1 cellular context compared by ENCODE assay signal in the genomic region with DNA sequence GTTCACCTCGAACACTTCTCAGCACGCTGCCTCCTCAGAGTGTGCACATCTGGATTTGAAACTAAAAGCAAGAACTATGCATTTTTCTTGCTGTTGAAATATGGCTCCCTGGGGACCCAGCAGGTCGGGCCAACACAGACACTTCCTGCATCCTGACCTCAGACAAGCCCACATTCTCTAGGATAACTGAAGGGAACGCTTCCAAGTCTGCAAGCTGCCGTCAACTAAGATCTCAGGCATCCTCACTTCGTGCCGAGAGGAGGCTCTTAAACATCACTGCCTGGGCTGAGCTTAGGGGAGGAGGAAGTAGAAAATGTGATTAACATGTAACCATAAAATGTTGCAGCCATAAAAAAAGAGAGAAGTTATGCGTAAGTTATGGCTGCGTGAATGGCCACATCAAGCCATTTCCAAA.
TF ChIP-seq lines count a peak whose summit lies in the region.

No MANE protein-coding gene starts in this region.

TF ChIP-seq in HepG2, 621 proteins besides CTCF, POLR2A, EP300 and RAD21 (continued from another document):
- TF ChIP-seq, protein P1, sequence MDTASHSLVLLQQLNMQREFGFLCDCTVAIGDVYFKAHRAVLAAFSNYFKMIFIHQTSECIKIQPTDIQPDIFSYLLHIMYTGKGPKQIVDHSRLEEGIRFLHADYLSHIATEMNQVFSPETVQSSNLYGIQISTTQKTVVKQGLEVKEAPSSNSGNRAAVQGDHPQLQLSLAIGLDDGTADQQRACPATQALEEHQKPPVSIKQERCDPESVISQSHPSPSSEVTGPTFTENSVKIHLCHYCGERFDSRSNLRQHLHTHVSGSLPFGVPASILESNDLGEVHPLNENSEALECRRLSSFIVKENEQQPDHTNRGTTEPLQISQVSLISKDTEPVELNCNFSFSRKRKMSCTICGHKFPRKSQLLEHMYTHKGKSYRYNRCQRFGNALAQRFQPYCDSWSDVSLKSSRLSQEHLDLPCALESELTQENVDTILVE (CRISPR knock-in tag; IDR thresholded peaks at IDR 0.05): no peak
- no peak for TF ChIP-seq GATA4 (IDR thresholded peaks at IDR 0.05; ENCODE audit: borderline replicate concordance, low read depth)
- no peak for TF ChIP-seq KAT2B (IDR thresholded peaks at IDR 0.05; ENCODE audit: borderline replicate concordance, low read depth, low read length)
- no peak for TF ChIP-seq ZNF652 (CRISPR knock-in tag; IDR thresholded peaks at IDR 0.05; ENCODE audit: borderline replicate concordance, low read depth)
- TF ChIP-seq, protein P2, sequence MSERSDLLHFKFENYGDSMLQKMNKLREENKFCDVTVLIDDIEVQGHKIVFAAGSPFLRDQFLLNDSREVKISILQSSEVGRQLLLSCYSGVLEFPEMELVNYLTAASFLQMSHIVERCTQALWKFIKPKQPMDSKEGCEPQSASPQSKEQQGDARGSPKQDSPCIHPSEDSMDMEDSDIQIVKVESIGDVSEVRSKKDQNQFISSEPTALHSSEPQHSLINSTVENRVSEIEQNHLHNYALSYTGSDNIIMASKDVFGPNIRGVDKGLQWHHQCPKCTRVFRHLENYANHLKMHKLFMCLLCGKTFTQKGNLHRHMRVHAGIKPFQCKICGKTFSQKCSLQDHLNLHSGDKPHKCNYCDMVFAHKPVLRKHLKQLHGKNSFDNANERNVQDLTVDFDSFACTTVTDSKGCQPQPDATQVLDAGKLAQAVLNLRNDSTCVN (CRISPR knock-in tag; IDR thresholded peaks at IDR 0.05; ENCODE audit: borderline replicate concordance): no peak
- no peak for TF ChIP-seq RFXANK (CRISPR knock-in tag; IDR thresholded peaks at IDR 0.05)
- no peak for TF ChIP-seq THAP11 (CRISPR knock-in tag; IDR thresholded peaks at IDR 0.05)
- TF ChIP-seq MAFG (CRISPR knock-in tag; IDR thresholded peaks at IDR 0.05): no peak
- TF ChIP-seq EZH2 (conservative IDR thresholded peaks at IDR 0.05; ENCODE audit: low read depth, low read length): no peak
- TF ChIP-seq, protein P3, sequence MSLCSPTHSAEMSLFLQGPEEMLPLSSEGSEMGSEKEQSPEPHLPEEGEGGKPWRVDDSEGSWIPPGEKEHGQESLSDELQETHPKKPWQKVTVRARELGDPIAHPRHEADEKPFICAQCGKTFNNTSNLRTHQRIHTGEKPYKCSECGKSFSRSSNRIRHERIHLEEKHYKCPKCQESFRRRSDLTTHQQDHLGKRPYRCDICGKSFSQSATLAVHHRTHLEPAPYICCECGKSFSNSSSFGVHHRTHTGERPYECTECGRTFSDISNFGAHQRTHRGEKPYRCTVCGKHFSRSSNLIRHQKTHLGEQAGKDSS (CRISPR knock-in tag; IDR thresholded peaks at IDR 0.05; ENCODE audit: borderline replicate concordance, low read depth): no peak
- TF ChIP-seq, protein P4, sequence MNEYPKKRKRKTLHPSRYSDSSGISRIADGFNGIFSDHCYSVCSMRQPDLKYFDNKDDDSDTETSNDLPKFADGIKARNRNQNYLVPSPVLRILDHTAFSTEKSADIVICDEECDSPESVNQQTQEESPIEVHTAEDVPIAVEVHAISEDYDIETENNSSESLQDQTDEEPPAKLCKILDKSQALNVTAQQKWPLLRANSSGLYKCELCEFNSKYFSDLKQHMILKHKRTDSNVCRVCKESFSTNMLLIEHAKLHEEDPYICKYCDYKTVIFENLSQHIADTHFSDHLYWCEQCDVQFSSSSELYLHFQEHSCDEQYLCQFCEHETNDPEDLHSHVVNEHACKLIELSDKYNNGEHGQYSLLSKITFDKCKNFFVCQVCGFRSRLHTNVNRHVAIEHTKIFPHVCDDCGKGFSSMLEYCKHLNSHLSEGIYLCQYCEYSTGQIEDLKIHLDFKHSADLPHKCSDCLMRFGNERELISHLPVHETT (CRISPR knock-in tag; conservative IDR thresholded peaks at IDR 0.05): no peak
- no peak for TF ChIP-seq POLR2AphosphoS2 (IDR thresholded peaks at IDR 0.05; ENCODE audit: low read depth, low read length)
- TF ChIP-seq BRCA1 (CRISPR knock-in tag; IDR thresholded peaks at IDR 0.05): no peak
- TF ChIP-seq NFATC3 (CRISPR knock-in tag; IDR thresholded peaks at IDR 0.05): no peak
TF ChIP-seq in HepG2: peak in this region for 0.
